Comparison of ENCODE assay signal across 18 cellular contexts in genomic region chrX:115579327-115579726, GRCh38.
"Had no signal": no experiment of that assay in that cellular context is flagged by ENCODE, and none has a peak within 500 bp of the region (broad histone marks: within the 10 kb centered on the region; RNA-seq: fewer than 3 reads in every experiment).

No MANE protein-coding gene starts in this region.

- H3K4me1 Mint-ChIP-seq: stimulated activated memory B cell treated with anti-CD40 and anti-IgM and Interleukin-4, amounts not matched to agents 10 μg/mL and 1 μg/mL and 100 μg/mL, for 72 hours had no signal

- H3K27me3 Mint-ChIP-seq: effector memory CD8-positive, alpha-beta T cell; stimulated activated memory B cell treated with anti-CD40 and anti-IgM and Interleukin-4, amounts not matched to agents 10 μg/mL and 1 μg/mL and 100 μg/mL, for 72 hours had no signal

- H3K4me3 Mint-ChIP-seq: effector memory CD8-positive, alpha-beta T cell; nephron; stimulated activated memory B cell treated with anti-CD40 and anti-IgM and Interleukin-4, amounts not matched to agents 10 μg/mL and 1 μg/mL and 100 μg/mL, for 72 hours had no signal

- ATAC-seq: effector memory CD8-positive, alpha-beta T cell; foreskin keratinocyte; left lung; stimulated activated memory B cell treated with anti-CD40 and anti-IgM and Interleukin-4, amounts not matched to agents 10 μg/mL and 1 μg/mL and 100 μg/mL, for 72 hours had no signal

- H3K27ac Mint-ChIP-seq: effector memory CD8-positive, alpha-beta T cell; stimulated activated memory B cell treated with anti-CD40 and anti-IgM and Interleukin-4, amounts not matched to agents 10 μg/mL and 1 μg/mL and 100 μg/mL, for 72 hours had no signal

- H3K9me3 Mint-ChIP-seq: nephron had no signal

- H3K36me3 Mint-ChIP-seq: stimulated activated memory B cell treated with anti-CD40 and anti-IgM and Interleukin-4, amounts not matched to agents 10 μg/mL and 1 μg/mL and 100 μg/mL, for 72 hours had no signal

- DNase-seq: activated CD4-positive, alpha-beta T cell treated with anti-CD3 and anti-CD28 coated beads, Interleukin-2, amount 50 U/mL, for 4 hours; activated effector memory CD4-positive, alpha-beta T cell treated with Interleukin-2 at 50 U/mL for 16 hours; activated naive CD4-positive, alpha-beta T cell treated with anti-CD3 and anti-CD28 coated beads, Interleukin-2, amount 50 U/mL, for 16 hours; activated T-cell treated with anti-CD3 and anti-CD28 coated beads for 4 hours; effector memory CD8-positive, alpha-beta T cell; foreskin keratinocyte; kidney; left lung; mammary epithelial cell; midbrain; retina; spleen; stimulated activated CD4-positive, alpha-beta T cell treated with anti-CD3 and anti-CD28 coated beads, Interleukin-4, amount 100 ng/mL, for 4 hours; T-helper 1 cell; T1000 had no signal

- H3K27ac ChIP-seq: cardiac muscle cell, foreskin keratinocyte, left lung, spleen had no signal
